18 cellular contexts compared by ENCODE assay signal in the genomic region with DNA sequence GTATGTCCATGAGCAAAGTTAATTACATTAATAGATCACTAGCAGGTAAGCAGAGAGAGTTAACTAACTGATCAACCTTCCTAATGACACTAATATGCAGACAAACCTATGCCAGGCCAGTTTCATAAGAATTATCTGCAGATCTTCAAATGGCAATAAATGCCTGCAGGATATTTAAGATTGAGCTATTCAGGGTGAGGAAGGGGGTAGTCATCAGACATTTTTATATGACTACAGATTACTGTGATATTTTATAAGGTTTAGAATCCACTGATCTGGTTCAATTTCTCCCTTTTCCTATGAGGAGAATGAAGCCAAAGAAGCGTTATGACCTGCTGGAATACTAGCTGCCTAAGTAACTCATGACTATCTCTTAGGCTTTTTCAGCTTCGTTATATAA. TPM values are rescaled to one million over a fixed set of nuclear protein-coding genes. Genes with fewer than 3 reads are reported as not detected.
A peak's percentile ranks its signal among the peaks of the same experiment; 100 is the strongest.
DNase-seq lines count a peak whose midpoint lies in the region; ATAC-seq and TF ChIP-seq lines count a peak whose summit lies in the region.
"Had no signal": no experiment of that assay in that cellular context is flagged by ENCODE, and none has a peak within 500 bp of the region (broad histone marks: within the 10 kb centered on the region; RNA-seq: fewer than 3 reads in every experiment).

No MANE protein-coding gene starts in this region.

- no peaks in the 10 kb centered on the region for H3F3A ChIP-seq in GM23248 (ENCODE audit: insufficient read depth)

- H3K9ac ChIP-seq in GM23248: no peak overlapping the region

- H3K27ac ChIP-seq in A673 (ENCODE audit: low read depth, low read length, poor library complexity, severe bottlenecking) (peak overlapping the region; percentile 79), GM23248 (no peak overlapping the region), RWPE2 (ENCODE audit: poor library complexity, severe bottlenecking) (no peak overlapping the region), foreskin keratinocyte (no peak overlapping the region), left ventricle myocardium inferior (replicated peaks) (no peak overlapping the region)
- H3K27ac ChIP-seq: C4-2B had no signal

- no peaks in the 10 kb centered on the region for H3K36me3 ChIP-seq in A673 (ENCODE audit: insufficient read depth, low read length, poor library complexity, severe bottlenecking)
- H3K36me3 ChIP-seq in GM23248 (ENCODE audit: low read depth): no peaks in the 10 kb centered on the region
- no peaks in the 10 kb centered on the region for H3K36me3 ChIP-seq in RWPE2 (ENCODE audit: low read depth)
- H3K36me3 ChIP-seq in left ventricle myocardium inferior: no peaks in the 10 kb centered on the region
- H3K36me3 ChIP-seq: BE2C had no signal

- CTCF ChIA-PET in A673 (lab: Charles Lee): no interaction called here

- H3K79me2 ChIP-seq in GM23248 (ENCODE audit: insufficient read depth): no peaks in the 10 kb centered on the region

- POLR2A ChIA-PET in A673 (lab: Charles Lee; ENCODE audit: low non-redundant PET): no interaction called here

- peaks cover 31% of the 10 kb centered on the region for H3K4me1 ChIP-seq in A673 (ENCODE audit: insufficient read depth, low read length, poor library complexity, severe bottlenecking)
- peaks cover 16% of the 10 kb centered on the region for H3K4me1 ChIP-seq in GM23248 (ENCODE audit: insufficient read depth)
- H3K4me1 ChIP-seq in RWPE2 (ENCODE audit: insufficient read depth, poor library complexity, severe bottlenecking): peaks cover 8% of the 10 kb centered on the region
- peaks cover 15% of the 10 kb centered on the region for H3K4me1 ChIP-seq in foreskin keratinocyte
- H3K4me1 ChIP-seq in left ventricle myocardium inferior: peaks cover 6% of the 10 kb centered on the region
- H3K4me1 ChIP-seq: BE2C had no signal

- BruUV-seq in A673 (replicated peaks; lab: Mats Ljungman, UMichigan): no TSS peak

- DNase-seq in A673 (ENCODE audit: low spot score) (no peak), GM23248 (no peak), RWPE2 (ENCODE audit: low spot score) (no peak), foreskin keratinocyte (no peak), cerebellum (ENCODE audit: low spot score) (no peak), NCI-H524 treated with DMSO at 0.1 percent for 48 hours (lab: John Stamatoyannopoulos, UW) (no peak), OCI-M2 (lab: John Stamatoyannopoulos, UW; ENCODE audit: unreplicated experiment) (no peak), left ventricle myocardium inferior (no peak)
- DNase-seq: BE2C; CD4-positive, alpha-beta memory T cell; DMS153; DMS79 treated with DMSO at 0.1 percent for 48 hours; GOT3; H9 had no signal

- H3K27me3 ChIP-seq in A673 (replicated peaks; ENCODE audit: insufficient read depth, low read depth, low read length, poor library complexity) (no peaks in the 10 kb centered on the region), GM23248 (replicated peaks; ENCODE audit: insufficient read depth) (no peaks in the 10 kb centered on the region), RWPE2 (ENCODE audit: insufficient read depth, poor library complexity, severe bottlenecking) (no peaks in the 10 kb centered on the region), foreskin keratinocyte (no peaks in the 10 kb centered on the region), left ventricle myocardium inferior (ENCODE audit: low read depth) (no peaks in the 10 kb centered on the region)
- H3K27me3 ChIP-seq: BE2C had no signal

- no peak overlapping the region for H3K4me3 ChIP-seq in A673 (ENCODE audit: low read depth, low read length, poor library complexity, severe bottlenecking)
- no peak overlapping the region for H3K4me3 ChIP-seq in GM23248
- H3K4me3 ChIP-seq in RWPE2 (ENCODE audit: severe bottlenecking): no peak overlapping the region
- H3K4me3 ChIP-seq in left ventricle myocardium inferior: no peak overlapping the region

- 97 to 100% methylated on average over 2 of the region's 2 CpGs for WGBS in GM23248 (ENCODE audit: low coverage in 1 of 2, low lambda C conversion rate in 2 of 2, missing lambda C conversion rate in 2 of 2), 2 experiments

- H2AFZ ChIP-seq in GM23248: peak overlapping the region; percentile 65; the same call in 1 of the 2 replicates

- H4K20me1 ChIP-seq in GM23248 (ENCODE audit: insufficient read depth): no peaks in the 10 kb centered on the region

- no peaks in the 10 kb centered on the region for H3K9me2 ChIP-seq in GM23248 (ENCODE audit: insufficient read depth)

- in situ Hi-C loops in GM23248 (cut with MboI): no loop called here

- intact Hi-C loops in A673 (cut with micrococcal nuclease; ENCODE audit: unreplicated experiment) (no loop called here), left ventricle myocardium inferior (cut with micrococcal nuclease) (no loop called here)

- ATAC-seq in RWPE2 (ENCODE audit: low read depth) (peak; percentile 29; the same call in 1 of the 3 replicates), foreskin keratinocyte (peak; percentile 42)
- ATAC-seq: HepG2 had no signal

- H3K4me2 ChIP-seq in GM23248 (ENCODE audit: unreplicated experiment): no peak overlapping the region

- H3K9me3 ChIP-seq in A673 (ENCODE audit: low read depth, low read length, poor library complexity, severe bottlenecking) (no peaks in the 10 kb centered on the region), GM23248 (ENCODE audit: low read depth) (no peaks in the 10 kb centered on the region), RWPE2 (ENCODE audit: severe bottlenecking) (no peaks in the 10 kb centered on the region), left ventricle myocardium inferior (replicated peaks) (no peaks in the 10 kb centered on the region)
- H3K9me3 ChIP-seq: BE2C had no signal

- no peak for TF ChIP-seq CTCF in A673 (conservative IDR thresholded peaks at IDR 0.05; ENCODE audit: low read depth, low read length)
- no peak for TF ChIP-seq CTCF in RWPE2 (IDR thresholded peaks at IDR 0.05; ENCODE audit: poor library complexity, severe bottlenecking)
- TF ChIP-seq CTCF in foreskin keratinocyte (conservative IDR thresholded peaks at IDR 0.05): no peak
- no peak for TF ChIP-seq CTCF in left ventricle myocardium inferior (IDR thresholded peaks at IDR 0.05; ENCODE audit: borderline replicate concordance)

RNA-seq across cellular contexts. Expression of a gene that starts 30.2 kb away (rescaled TPM):
- not detected in 2 replicates for total RNA-seq in A673 (2021)
- total RNA-seq in GM23248 (2014; rRNA removed; shearing (Covaris generic)): not detected in 2 replicates
- polyA plus RNA-seq in GM23248 (2016; fragmentation: Nextera tagmentation; extraction: Ambion mirVana): not detected in 2 replicates
- total RNA-seq in foreskin keratinocyte: 0.48 and 0.78 TPM in 2 replicates
- polyA plus RNA-seq in foreskin keratinocyte: 0.65 and 1.2 TPM in 2 replicates
- total RNA-seq in cerebellum: not detected
- total RNA-seq in left ventricle myocardium inferior: 0.63 TPM
- total RNA-seq: A172; CD4-positive, alpha-beta memory T cell; H9; HepG2 had no signal
- polyA plus RNA-seq: AG04450; CD4-positive, alpha-beta memory T cell; HepG2 had no signal
